Comparison of ENCODE assay signal across 1 cellular context in genomic region chr2:160269803-160270570, GRCh38.
TF ChIP-seq lines count a peak whose summit lies in the region.

No MANE protein-coding gene starts in this region.

TF ChIP-seq in K562, 482 proteins besides CTCF, POLR2A, EP300 and RAD21 (continued from another document and continues in another):
- TF ChIP-seq ZBTB33 (CRISPR knock-in tag; IDR thresholded peaks at IDR 0.05), result no peak
- no peak for TF ChIP-seq ZBTB7A (IDR thresholded peaks at IDR 0.05; ENCODE audit: borderline replicate concordance, control insufficient read depth, low read depth, low read length)
- TF ChIP-seq, protein P1, sequence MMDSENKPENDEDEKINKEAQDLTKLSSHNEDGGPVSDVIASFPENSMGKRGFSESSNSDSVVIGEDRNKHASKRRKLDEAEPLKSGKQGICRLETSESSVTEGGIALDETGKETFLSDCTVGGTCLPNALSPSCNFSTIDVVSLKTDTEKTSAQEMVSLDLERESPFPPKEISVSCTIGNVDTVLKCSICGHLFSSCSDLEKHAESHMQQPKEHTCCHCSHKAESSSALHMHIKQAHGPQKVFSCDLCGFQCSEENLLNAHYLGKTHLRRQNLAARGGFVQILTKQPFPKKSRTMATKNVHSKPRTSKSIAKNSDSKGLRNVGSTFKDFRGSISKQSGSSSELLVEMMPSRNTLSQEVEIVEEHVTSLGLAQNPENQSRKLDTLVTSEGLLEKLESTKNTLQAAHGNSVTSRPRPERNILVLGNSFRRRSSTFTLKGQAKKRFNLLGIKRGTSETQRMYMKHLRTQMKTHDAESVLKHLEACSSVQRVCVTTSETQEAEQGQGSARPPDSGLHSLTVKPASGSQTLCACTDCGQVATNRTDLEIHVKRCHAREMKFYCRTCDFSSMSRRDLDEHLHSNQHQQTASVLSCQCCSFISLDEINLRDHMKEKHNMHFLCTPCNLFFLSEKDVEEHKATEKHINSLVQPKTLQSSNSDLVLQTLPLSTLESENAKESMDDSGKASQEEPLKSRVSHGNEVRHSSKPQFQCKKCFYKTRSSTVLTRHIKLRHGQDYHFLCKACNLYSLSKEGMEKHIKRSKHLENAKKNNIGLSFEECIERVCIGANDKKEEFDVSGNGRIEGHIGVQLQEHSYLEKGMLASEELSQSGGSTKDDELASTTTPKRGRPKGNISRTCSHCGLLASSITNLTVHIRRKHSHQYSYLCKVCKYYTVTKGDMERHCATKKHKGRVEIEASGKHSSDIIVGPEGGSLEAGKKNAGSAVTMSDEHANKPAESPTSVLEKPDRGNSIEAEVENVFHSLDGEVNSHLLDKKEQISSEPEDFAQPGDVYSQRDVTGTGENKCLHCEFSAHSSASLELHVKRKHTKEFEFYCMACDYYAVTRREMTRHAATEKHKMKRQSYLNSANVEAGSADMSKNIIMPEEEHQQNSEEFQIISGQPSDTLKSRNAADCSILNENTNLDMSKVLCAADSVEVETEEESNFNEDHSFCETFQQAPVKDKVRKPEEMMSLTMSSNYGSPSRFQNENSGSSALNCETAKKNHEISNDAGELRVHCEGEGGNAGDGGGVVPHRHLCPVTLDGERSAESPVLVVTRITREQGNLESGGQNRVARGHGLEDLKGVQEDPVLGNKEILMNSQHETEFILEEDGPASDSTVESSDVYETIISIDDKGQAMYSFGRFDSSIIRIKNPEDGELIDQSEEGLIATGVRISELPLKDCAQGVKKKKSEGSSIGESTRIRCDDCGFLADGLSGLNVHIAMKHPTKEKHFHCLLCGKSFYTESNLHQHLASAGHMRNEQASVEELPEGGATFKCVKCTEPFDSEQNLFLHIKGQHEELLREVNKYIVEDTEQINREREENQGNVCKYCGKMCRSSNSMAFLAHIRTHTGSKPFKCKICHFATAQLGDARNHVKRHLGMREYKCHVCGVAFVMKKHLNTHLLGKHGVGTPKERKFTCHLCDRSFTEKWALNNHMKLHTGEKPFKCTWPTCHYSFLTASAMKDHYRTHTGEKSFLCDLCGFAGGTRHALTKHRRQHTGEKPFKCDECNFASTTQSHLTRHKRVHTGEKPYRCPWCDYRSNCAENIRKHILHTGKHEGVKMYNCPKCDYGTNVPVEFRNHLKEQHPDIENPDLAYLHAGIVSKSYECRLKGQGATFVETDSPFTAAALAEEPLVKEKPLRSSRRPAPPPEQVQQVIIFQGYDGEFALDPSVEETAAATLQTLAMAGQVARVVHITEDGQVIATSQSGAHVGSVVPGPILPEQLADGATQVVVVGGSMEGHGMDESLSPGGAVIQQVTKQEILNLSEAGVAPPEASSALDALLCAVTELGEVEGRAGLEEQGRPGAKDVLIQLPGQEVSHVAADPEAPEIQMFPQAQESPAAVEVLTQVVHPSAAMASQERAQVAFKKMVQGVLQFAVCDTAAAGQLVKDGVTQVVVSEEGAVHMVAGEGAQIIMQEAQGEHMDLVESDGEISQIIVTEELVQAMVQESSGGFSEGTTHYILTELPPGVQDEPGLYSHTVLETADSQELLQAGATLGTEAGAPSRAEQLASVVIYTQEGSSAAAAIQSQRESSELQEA (IDR thresholded peaks at IDR 0.05; ENCODE audit: low read depth), result no peak
- TF ChIP-seq GABPB2 (CRISPR knock-in tag; conservative IDR thresholded peaks at IDR 0.05), result no peak
- TF ChIP-seq NFXL1 (CRISPR knock-in tag; IDR thresholded peaks at IDR 0.05), result no peak
- TF ChIP-seq, protein P2, sequence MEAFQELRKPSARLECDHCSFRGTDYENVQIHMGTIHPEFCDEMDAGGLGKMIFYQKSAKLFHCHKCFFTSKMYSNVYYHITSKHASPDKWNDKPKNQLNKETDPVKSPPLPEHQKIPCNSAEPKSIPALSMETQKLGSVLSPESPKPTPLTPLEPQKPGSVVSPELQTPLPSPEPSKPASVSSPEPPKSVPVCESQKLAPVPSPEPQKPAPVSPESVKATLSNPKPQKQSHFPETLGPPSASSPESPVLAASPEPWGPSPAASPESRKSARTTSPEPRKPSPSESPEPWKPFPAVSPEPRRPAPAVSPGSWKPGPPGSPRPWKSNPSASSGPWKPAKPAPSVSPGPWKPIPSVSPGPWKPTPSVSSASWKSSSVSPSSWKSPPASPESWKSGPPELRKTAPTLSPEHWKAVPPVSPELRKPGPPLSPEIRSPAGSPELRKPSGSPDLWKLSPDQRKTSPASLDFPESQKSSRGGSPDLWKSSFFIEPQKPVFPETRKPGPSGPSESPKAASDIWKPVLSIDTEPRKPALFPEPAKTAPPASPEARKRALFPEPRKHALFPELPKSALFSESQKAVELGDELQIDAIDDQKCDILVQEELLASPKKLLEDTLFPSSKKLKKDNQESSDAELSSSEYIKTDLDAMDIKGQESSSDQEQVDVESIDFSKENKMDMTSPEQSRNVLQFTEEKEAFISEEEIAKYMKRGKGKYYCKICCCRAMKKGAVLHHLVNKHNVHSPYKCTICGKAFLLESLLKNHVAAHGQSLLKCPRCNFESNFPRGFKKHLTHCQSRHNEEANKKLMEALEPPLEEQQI (IDR thresholded peaks at IDR 0.05), result no peak
- TF ChIP-seq CREBBP (IDR thresholded peaks at IDR 0.05; ENCODE audit: low read depth, low read length), result no peak
- TF ChIP-seq ZC3H4 (CRISPR knock-in tag; IDR thresholded peaks at IDR 0.05; ENCODE audit: borderline replicate concordance), result no peak
- TF ChIP-seq, protein P3, sequence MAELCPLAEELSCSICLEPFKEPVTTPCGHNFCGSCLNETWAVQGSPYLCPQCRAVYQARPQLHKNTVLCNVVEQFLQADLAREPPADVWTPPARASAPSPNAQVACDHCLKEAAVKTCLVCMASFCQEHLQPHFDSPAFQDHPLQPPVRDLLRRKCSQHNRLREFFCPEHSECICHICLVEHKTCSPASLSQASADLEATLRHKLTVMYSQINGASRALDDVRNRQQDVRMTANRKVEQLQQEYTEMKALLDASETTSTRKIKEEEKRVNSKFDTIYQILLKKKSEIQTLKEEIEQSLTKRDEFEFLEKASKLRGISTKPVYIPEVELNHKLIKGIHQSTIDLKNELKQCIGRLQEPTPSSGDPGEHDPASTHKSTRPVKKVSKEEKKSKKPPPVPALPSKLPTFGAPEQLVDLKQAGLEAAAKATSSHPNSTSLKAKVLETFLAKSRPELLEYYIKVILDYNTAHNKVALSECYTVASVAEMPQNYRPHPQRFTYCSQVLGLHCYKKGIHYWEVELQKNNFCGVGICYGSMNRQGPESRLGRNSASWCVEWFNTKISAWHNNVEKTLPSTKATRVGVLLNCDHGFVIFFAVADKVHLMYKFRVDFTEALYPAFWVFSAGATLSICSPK (IDR thresholded peaks at IDR 0.05; ENCODE audit: borderline replicate concordance), result no peak
- no peak for TF ChIP-seq SLC30A9 (CRISPR knock-in tag; IDR thresholded peaks at IDR 0.05)
- TF ChIP-seq, protein P4, sequence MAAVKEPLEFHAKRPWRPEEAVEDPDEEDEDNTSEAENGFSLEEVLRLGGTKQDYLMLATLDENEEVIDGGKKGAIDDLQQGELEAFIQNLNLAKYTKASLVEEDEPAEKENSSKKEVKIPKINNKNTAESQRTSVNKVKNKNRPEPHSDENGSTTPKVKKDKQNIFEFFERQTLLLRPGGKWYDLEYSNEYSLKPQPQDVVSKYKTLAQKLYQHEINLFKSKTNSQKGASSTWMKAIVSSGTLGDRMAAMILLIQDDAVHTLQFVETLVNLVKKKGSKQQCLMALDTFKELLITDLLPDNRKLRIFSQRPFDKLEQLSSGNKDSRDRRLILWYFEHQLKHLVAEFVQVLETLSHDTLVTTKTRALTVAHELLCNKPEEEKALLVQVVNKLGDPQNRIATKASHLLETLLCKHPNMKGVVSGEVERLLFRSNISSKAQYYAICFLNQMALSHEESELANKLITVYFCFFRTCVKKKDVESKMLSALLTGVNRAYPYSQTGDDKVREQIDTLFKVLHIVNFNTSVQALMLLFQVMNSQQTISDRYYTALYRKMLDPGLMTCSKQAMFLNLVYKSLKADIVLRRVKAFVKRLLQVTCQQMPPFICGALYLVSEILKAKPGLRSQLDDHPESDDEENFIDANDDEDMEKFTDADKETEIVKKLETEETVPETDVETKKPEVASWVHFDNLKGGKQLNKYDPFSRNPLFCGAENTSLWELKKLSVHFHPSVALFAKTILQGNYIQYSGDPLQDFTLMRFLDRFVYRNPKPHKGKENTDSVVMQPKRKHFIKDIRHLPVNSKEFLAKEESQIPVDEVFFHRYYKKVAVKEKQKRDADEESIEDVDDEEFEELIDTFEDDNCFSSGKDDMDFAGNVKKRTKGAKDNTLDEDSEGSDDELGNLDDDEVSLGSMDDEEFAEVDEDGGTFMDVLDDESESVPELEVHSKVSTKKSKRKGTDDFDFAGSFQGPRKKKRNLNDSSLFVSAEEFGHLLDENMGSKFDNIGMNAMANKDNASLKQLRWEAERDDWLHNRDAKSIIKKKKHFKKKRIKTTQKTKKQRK (IDR thresholded peaks at IDR 0.05; ENCODE audit: borderline replicate concordance, low read depth, low read length), result no peak
- TF ChIP-seq, protein P5, sequence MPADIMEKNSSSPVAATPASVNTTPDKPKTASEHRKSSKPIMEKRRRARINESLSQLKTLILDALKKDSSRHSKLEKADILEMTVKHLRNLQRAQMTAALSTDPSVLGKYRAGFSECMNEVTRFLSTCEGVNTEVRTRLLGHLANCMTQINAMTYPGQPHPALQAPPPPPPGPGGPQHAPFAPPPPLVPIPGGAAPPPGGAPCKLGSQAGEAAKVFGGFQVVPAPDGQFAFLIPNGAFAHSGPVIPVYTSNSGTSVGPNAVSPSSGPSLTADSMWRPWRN (IDR thresholded peaks at IDR 0.05; ENCODE audit: low read depth), result no peak
- peak; percentile 59 for TF ChIP-seq CREM (IDR thresholded peaks at IDR 0.05; ENCODE audit: low read depth)
- no peak for TF ChIP-seq ZNF445 (CRISPR knock-in tag; IDR thresholded peaks at IDR 0.05; ENCODE audit: low read depth)
- TF ChIP-seq USF1 (CRISPR knock-in tag; IDR thresholded peaks at IDR 0.05), result peak; percentile 53; the same call in 1 of the 2 replicates
- no peak for TF ChIP-seq HNRNPK (IDR thresholded peaks at IDR 0.05; ENCODE audit: low read depth, low read length, poor library complexity, severe bottlenecking)
- no peak for TF ChIP-seq WHSC1 (IDR thresholded peaks at IDR 0.05; ENCODE audit: low read length)
- TF ChIP-seq ZNF644 (tag; IDR thresholded peaks at IDR 0.05; ENCODE audit: low read depth), result no peak
- no peak for TF ChIP-seq NFE2L1 (tag; IDR thresholded peaks at IDR 0.05; ENCODE audit: borderline replicate concordance, low read depth)
- no peak for TF ChIP-seq MTF1 (CRISPR knock-in tag; IDR thresholded peaks at IDR 0.05; ENCODE audit: borderline replicate concordance)
- TF ChIP-seq KAT8 (IDR thresholded peaks at IDR 0.05; ENCODE audit: low read depth), result no peak
- no peak for TF ChIP-seq SOX6 (IDR thresholded peaks at IDR 0.05)
- no peak for TF ChIP-seq FIP1L1 (IDR thresholded peaks at IDR 0.05; ENCODE audit: low read depth, low read length, poor library complexity, severe bottlenecking)
- no peak for TF ChIP-seq EP400 (IDR thresholded peaks at IDR 0.05)
- TF ChIP-seq KDM5B (IDR thresholded peaks at IDR 0.05; ENCODE audit: insufficient replicate concordance, low read depth, low read length), result no peak
- no peak for TF ChIP-seq CBX8 (IDR thresholded peaks at IDR 0.05; ENCODE audit: borderline replicate concordance, extremely low read depth, low read depth, low read length, poor library complexity, severe bottlenecking)
- TF ChIP-seq POLR2AphosphoS5 (IDR thresholded peaks at IDR 0.05; ENCODE audit: control insufficient read depth, insufficient read depth, low read depth, low read length), result no peak
- no peak for TF ChIP-seq HMG20A (CRISPR knock-in tag; conservative IDR thresholded peaks at IDR 0.05)
- TF ChIP-seq ID3 (CRISPR knock-in tag; IDR thresholded peaks at IDR 0.05), result no peak
- no peak for TF ChIP-seq ID3 (tag; IDR thresholded peaks at IDR 0.05)
- TF ChIP-seq ELF4 (CRISPR knock-in tag; IDR thresholded peaks at IDR 0.05), result no peak
- TF ChIP-seq DPF2 (IDR thresholded peaks at IDR 0.05), result no peak
- TF ChIP-seq TAF1 (IDR thresholded peaks at IDR 0.05; ENCODE audit: control insufficient read depth, extremely low read depth, insufficient read depth, low read length, severe bottlenecking), result no peak
- TF ChIP-seq SP2 (IDR thresholded peaks at IDR 0.05; ENCODE audit: extremely low read depth, low read depth, low read length, poor library complexity, severe bottlenecking), result no peak
- no peak for TF ChIP-seq ADNP (tag; IDR thresholded peaks at IDR 0.05)
- no peak for TF ChIP-seq PHF21A (IDR thresholded peaks at IDR 0.05; ENCODE audit: borderline replicate concordance, low read depth)
- TF ChIP-seq XRCC3 (IDR thresholded peaks at IDR 0.05), result no peak
